In genomic region chr11:115065314-115065713, GRCh38 we compare ENCODE assay signal across 2 cellular contexts.
TF ChIP-seq lines count a peak whose summit lies in the region.

No MANE protein-coding gene starts in this region.

TF ChIP-seq in SK-N-SH treated with all-trans-retinoic acid at 6 μM for 48 hours, 23 proteins besides CTCF, POLR2A, EP300 and RAD21 (continued from another document):
- TF ChIP-seq TSHZ2 (CRISPR knock-in tag; IDR thresholded peaks at IDR 0.05) (no peak), ESRRG (CRISPR knock-in tag; IDR thresholded peaks at IDR 0.05) (no peak)

TF ChIP-seq in SK-N-SH, 30 proteins besides CTCF, POLR2A, EP300 and RAD21 (continued from another document):
- TF ChIP-seq PBX3 (IDR thresholded peaks at IDR 0.05) (no peak), IRF3 (IDR thresholded peaks at IDR 0.05; ENCODE audit: low read depth, low read length) (no peak), CHD2 (IDR thresholded peaks at IDR 0.05; ENCODE audit: low read length, partially characterized antibody) (no peak), SIN3A (IDR thresholded peaks at IDR 0.05; ENCODE audit: borderline replicate concordance, low read depth, low read length) (no peak), FOXM1 (IDR thresholded peaks at IDR 0.05; ENCODE audit: low read depth) (no peak)
